ENCODE assay signal across 25 cellular contexts in the genomic region with DNA sequence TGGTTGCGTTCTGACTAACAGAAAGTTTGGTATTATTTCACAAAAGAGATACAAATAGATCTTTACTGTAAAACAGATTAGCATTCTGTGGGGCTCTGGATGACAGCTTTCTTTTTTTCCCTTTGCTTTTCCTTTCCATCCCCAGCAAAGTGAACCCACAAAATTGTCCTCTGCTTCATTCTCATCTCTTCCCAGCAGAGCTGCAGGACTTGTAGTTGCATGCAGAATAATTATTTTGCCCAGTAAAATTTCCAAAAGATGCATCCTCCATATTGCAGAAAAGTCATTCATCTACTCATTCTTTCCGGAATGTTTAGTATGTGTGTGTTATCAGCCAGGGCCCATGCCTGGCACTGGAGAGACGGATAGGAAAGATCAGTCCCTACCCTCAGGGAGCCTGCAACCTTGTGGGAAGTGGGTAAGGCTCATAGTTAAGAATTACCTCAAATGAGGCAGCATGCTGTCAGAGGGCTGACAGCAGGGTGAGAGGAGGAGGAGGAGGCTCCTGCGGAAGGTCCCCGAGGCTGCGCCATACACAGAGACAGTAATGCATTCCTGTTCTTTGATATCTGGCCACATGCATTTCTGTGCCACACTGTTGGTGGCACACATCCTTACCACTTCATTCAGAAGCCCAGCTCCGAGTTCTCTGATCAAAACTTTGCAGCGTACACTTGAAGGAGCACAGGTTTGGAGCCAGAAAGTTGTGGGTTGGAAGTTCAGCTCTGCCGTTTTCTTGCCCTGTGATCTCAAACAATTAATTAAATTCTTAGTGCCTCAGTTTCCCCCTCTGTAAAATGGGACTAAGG.
"Had no signal": no experiment of that assay in that cellular context is flagged by ENCODE, and none has a peak within 500 bp of the region (broad histone marks: within the 10 kb centered on the region; RNA-seq: fewer than 3 reads in every experiment).

No MANE protein-coding gene starts in this region.

- H3K4me3 Mint-ChIP-seq: activated CD4-positive, alpha-beta memory T cell treated with anti-CD3 and anti-CD28 coated beads for 36 hours; activated T-cell treated with anti-CD3 and anti-CD28 coated beads, Interleukin-2, amount 50 U/mL, for 24 hours; dendritic cell treated with granulocyte-macrophage colony-stimulating factor and Interleukin-4, amounts not matched to agents 40 ng/mL and 50 ng/mL, for 4 days; mesothelial cell of epicardium; naive thymus-derived CD4-positive, alpha-beta T cell had no signal

- H3K27me3 Mint-ChIP-seq: activated T-cell treated with anti-CD3 and anti-CD28 coated beads, Interleukin-2, amount 50 U/mL, for 24 hours; dendritic cell treated with granulocyte-macrophage colony-stimulating factor and Interleukin-4, amounts not matched to agents 40 ng/mL and 50 ng/mL, for 4 days had no signal

- H3K27ac ChIP-seq: gastrocnemius medialis, hepatocyte, spleen, suprapubic skin, tibial artery had no signal

- H3K9me3 ChIP-seq: gastrocnemius medialis, suprapubic skin, tibial artery had no signal

- H3K4me3 ChIP-seq: gastrocnemius medialis, hepatocyte, spleen, suprapubic skin, tibial artery had no signal

- H3K4me1 ChIP-seq: gastrocnemius medialis, spleen, suprapubic skin, tibial artery had no signal

- H3K36me3 ChIP-seq: gastrocnemius medialis, spleen, suprapubic skin, tibial artery had no signal

- H3K9me3 Mint-ChIP-seq: activated CD4-positive, alpha-beta memory T cell treated with anti-CD3 and anti-CD28 coated beads for 36 hours; dendritic cell treated with granulocyte-macrophage colony-stimulating factor and Interleukin-4, amounts not matched to agents 40 ng/mL and 50 ng/mL, for 4 days; mesothelial cell of epicardium had no signal

- H3K36me3 Mint-ChIP-seq: activated CD4-positive, alpha-beta memory T cell treated with anti-CD3 and anti-CD28 coated beads for 36 hours; mesothelial cell of epicardium; naive thymus-derived CD4-positive, alpha-beta T cell had no signal

- H3K27me3 ChIP-seq: gastrocnemius medialis, hepatocyte, spleen, suprapubic skin, tibial artery had no signal

- DNase-seq: activated CD4-positive, alpha-beta memory T cell treated with anti-CD3 and anti-CD28 coated beads for 36 hours; activated CD4-positive, alpha-beta T cell treated with anti-CD3 and anti-CD28 coated beads for 4 hours; activated CD4-positive, CD25-positive, alpha-beta regulatory T cell; activated CD8-positive, alpha-beta memory T cell treated with anti-CD3 and anti-CD28 coated beads, Interleukin-2, amount 50 U/mL, for 4 hours; activated gamma-delta T cell; activated naive CD4-positive, alpha-beta T cell treated with anti-CD3 and anti-CD28 coated beads, Interleukin-2, amount 50 U/mL, for 16 hours; activated T-cell treated with anti-CD3 and anti-CD28 coated beads, Interleukin-2, amount 50 U/mL, for 24 hours; amniotic stem cell; caudate nucleus; effector CD8-positive, alpha-beta T cell; gastrocnemius medialis; glutamatergic neuron; left cardiac atrium; left ventricle myocardium superior; mammary epithelial cell; naive thymus-derived CD4-positive, alpha-beta T cell; occipital lobe; right cardiac atrium; spleen; stimulated activated naive CD4-positive, alpha-beta T cell; tibial artery had no signal

- H3K27ac Mint-ChIP-seq: activated CD4-positive, alpha-beta memory T cell treated with anti-CD3 and anti-CD28 coated beads for 36 hours; activated T-cell treated with anti-CD3 and anti-CD28 coated beads, Interleukin-2, amount 50 U/mL, for 24 hours; dendritic cell treated with granulocyte-macrophage colony-stimulating factor and Interleukin-4, amounts not matched to agents 40 ng/mL and 50 ng/mL, for 4 days; mesothelial cell of epicardium; naive thymus-derived CD4-positive, alpha-beta T cell had no signal
